ENCODE assay signal across 10 cellular contexts in genomic region chr7:76333388-76334101, GRCh38. TPM values are rescaled to one million over a fixed set of nuclear protein-coding genes. Genes with fewer than 3 reads are reported as not detected.
A peak's percentile ranks its signal among the peaks of the same experiment; 100 is the strongest.
DNase-seq lines count a peak whose midpoint lies in the region; ATAC-seq, FAIRE-seq and TF ChIP-seq lines count a peak whose summit lies in the region.
"Had no signal": no experiment of that assay in that cellular context is flagged by ENCODE, and none has a peak within 500 bp of the region (broad histone marks: within the 10 kb centered on the region; RNA-seq: fewer than 3 reads in every experiment).

No MANE protein-coding gene starts in this region.

- in situ Hi-C loops in G401 (cut with HindIII; ENCODE audit: low sequenced_read_pairs): no loop called here

- TF ChIP-seq EP300 in sigmoid colon (IDR thresholded peaks at IDR 0.05): no peak

- H3K9me1 ChIP-seq in keratinocyte (ENCODE audit: control insufficient read depth, extremely low read depth, insufficient read depth, low read length): peaks cover 10% of the 10 kb centered on the region

- peak; percentile 48 for DNase-seq in G401 (ENCODE audit: low spot score)
- peak; percentile 42 for DNase-seq in astrocyte of the hippocampus (ENCODE audit: low read depth, low spot score)
- DNase-seq in keratinocyte (ENCODE audit: low read depth, low spot score): no peak
- peak; percentile 77 for DNase-seq in sigmoid colon
- DNase-seq in GM03348 (ENCODE audit: low spot score): no peak
- DNase-seq in activated CD4-positive, alpha-beta T cell treated with anti-CD3 and anti-CD28 coated beads for 4 hours: no peak
- DNase-seq in hepatocyte (ENCODE audit: low spot score): no peak
- DNase-seq: activated naive CD4-positive, alpha-beta T cell treated with anti-CD3 and anti-CD28 coated beads, Interleukin-2, amount 10 ng/mL, durations not matched to agents 7 days and 5 days had no signal

- H3K9me3 ChIP-seq in keratinocyte (ENCODE audit: control insufficient read depth, low read depth, low read length) (no peaks in the 10 kb centered on the region), sigmoid colon (no peaks in the 10 kb centered on the region), hepatocyte (ENCODE audit: low read depth) (no peaks in the 10 kb centered on the region)

- H3K36me3 ChIP-seq in keratinocyte (ENCODE audit: control insufficient read depth in 2 of 2, extremely low read depth in 1 of 2, insufficient read depth in 2 of 2, low read length in 2 of 2) (peaks cover 35 to 57% of the 10 kb centered on the region in 2 experiments), sigmoid colon (peaks cover 0 to 24% (median 11%) of the 10 kb centered on the region in 4 donors), hepatocyte (replicated peaks; ENCODE audit: insufficient read depth, low read depth) (no peaks in the 10 kb centered on the region)

- no peak for TF ChIP-seq POLR2A in sigmoid colon (IDR thresholded peaks at IDR 0.05)

- ATAC-seq in GM19397 (IDR thresholded peaks at IDR 0.05; ENCODE audit: unreplicated experiment): no peak
- ATAC-seq: Panc1 had no signal

- 82 to 86% methylated on average over 14 of the region's 14 CpGs for WGBS in sigmoid colon, 2 donors
- WGBS in hepatocyte (ENCODE audit: low lambda C conversion rate, missing lambda C conversion rate): 94% methylated on average over 14 of the region's 14 CpGs

- H3K4me3 ChIP-seq in keratinocyte (ENCODE audit: control insufficient read depth in 2 of 3, extremely low read depth in 1 of 3, insufficient read depth in 2 of 3, low read depth in 1 of 3, low read length in 3 of 3) (no peak overlapping the region), sigmoid colon (no peak overlapping the region), hepatocyte (no peak overlapping the region)

- no peak for TF ChIP-seq CTCF in keratinocyte (optimal IDR thresholded peaks at IDR 0.05 in 1 of 3, IDR thresholded peaks at IDR 0.05 in 1 of 3, conservative IDR thresholded peaks at IDR 0.05 in 1 of 3; ENCODE audit: extremely low read depth in 1 of 3, insufficient read depth in 2 of 3, low read length in 3 of 3)
- TF ChIP-seq CTCF in sigmoid colon (IDR thresholded peaks at IDR 0.05): no peak
- no peak for TF ChIP-seq CTCF in hepatocyte (IDR thresholded peaks at IDR 0.05; ENCODE audit: poor library complexity)

- H3K4me2 ChIP-seq in keratinocyte (ENCODE audit: control insufficient read depth, extremely low read depth, insufficient read depth, low read depth, low read length) (peak overlapping the region; percentile 51), hepatocyte (no peak overlapping the region)

- FAIRE-seq in keratinocyte (lab: Jason Lieb, UNC): no peak

- peak overlapping the region; percentile 45 for H3K27ac ChIP-seq in keratinocyte (ENCODE audit: control insufficient read depth, insufficient read depth, low read length)
- H3K27ac ChIP-seq in sigmoid colon: peak overlapping the region; percentile 35 to 72 (median 56)
- no peak overlapping the region for H3K27ac ChIP-seq in hepatocyte

- peaks cover 97% of the 10 kb centered on the region for H3K79me2 ChIP-seq in keratinocyte (ENCODE audit: control insufficient read depth, insufficient read depth, low read length)
- H3K79me2 ChIP-seq in hepatocyte: peaks cover 99% of the 10 kb centered on the region

- peaks cover 72% of the 10 kb centered on the region for H4K20me1 ChIP-seq in keratinocyte (ENCODE audit: control insufficient read depth, extremely low read depth, insufficient read depth, low read length)
- peaks cover 92% of the 10 kb centered on the region for H4K20me1 ChIP-seq in hepatocyte (ENCODE audit: insufficient read depth, poor library complexity, severe bottlenecking)

- H3K9ac ChIP-seq in keratinocyte (ENCODE audit: control insufficient read depth, extremely low read depth, insufficient read depth, low read length): peak overlapping the region; percentile 47

- H3K4me1 ChIP-seq in keratinocyte (ENCODE audit: control insufficient read depth, extremely low read depth, insufficient read depth, low read length): peaks cover 27% of the 10 kb centered on the region
- peaks cover 0 to 68% (median 48%) of the 10 kb centered on the region in 4 donors for H3K4me1 ChIP-seq in sigmoid colon
- H3K4me1 ChIP-seq in hepatocyte (ENCODE audit: insufficient read depth): no peaks in the 10 kb centered on the region

- H3K27me3 ChIP-seq in keratinocyte (ENCODE audit: control insufficient read depth, extremely low read depth, insufficient read depth, low read length) (no peaks in the 10 kb centered on the region), sigmoid colon (no peaks in the 10 kb centered on the region), hepatocyte (no peaks in the 10 kb centered on the region)

- H2AFZ ChIP-seq in keratinocyte (ENCODE audit: control insufficient read depth, low read length): no peak overlapping the region
- H2AFZ ChIP-seq in hepatocyte: no peak overlapping the region

- intact Hi-C loops in sigmoid colon (cut with DNase I): no loop called here

- no peaks in the 10 kb centered on the region for H3K9me2 ChIP-seq in hepatocyte (replicated peaks; ENCODE audit: insufficient read depth)

- dilution Hi-C loops in keratinocyte (cut with MboI; ENCODE audit: extremely low pct_ligation_motif_present, low sequenced_read_pairs): no loop called here

RNA-seq across cellular contexts. Expression of gene YWHAG, which starts 25.2 kb away (rescaled TPM):
- total RNA-seq in G401 (2014; rRNA removed; shearing (Covaris generic)): 88.9 and 113 TPM in 2 replicates
- 88.1 to 130 TPM (median 116 TPM) in 3 replicates for polyA plus RNA-seq in keratinocyte
- polyA plus RNA-seq in keratinocyte (2011; ENCODE audit: low read depth): 55.4 TPM
- polyA plus RNA-seq in keratinocyte (2011; cell fraction: cytosol; rRNA removed): 122 and 131 TPM in 2 replicates
- polyA plus RNA-seq in keratinocyte (2011; cell fraction: nucleus; rRNA removed): 139 and 153 TPM in 2 replicates
- 142 and 228 TPM in 2 replicates for polyA plus RNA-seq in keratinocyte (2012; ENCODE audit: low replicate concordance)
- polyA minus RNA-seq in keratinocyte: 96.6 to 165 TPM (median 132 TPM) in 3 replicates
- polyA minus RNA-seq in keratinocyte (2011; cell fraction: cytosol; rRNA and poly(A)+ RNA removed): 173 TPM
- 96.8 and 151 TPM in 2 replicates for polyA minus RNA-seq in keratinocyte (2011; cell fraction: nucleus; rRNA and poly(A)+ RNA removed)
- total RNA-seq in sigmoid colon: 10 to 100 TPM; 42.5 to 59.0 (median 52.3) TPM
- 10 to 100 TPM; 45.6 to 64.0 (median 62.4) TPM for polyA plus RNA-seq in sigmoid colon
- 106 and 117 TPM in 2 replicates for total RNA-seq in hepatocyte
- 12.6 and 17.2 TPM in 2 replicates for polyA plus RNA-seq in hepatocyte

RNA-seq across cellular contexts. Expression of gene HSPB1, which starts 31.1 kb away (rescaled TPM):
- total RNA-seq in G401 (2014; rRNA removed; shearing (Covaris generic)): 129 and 145 TPM in 2 replicates
- polyA plus RNA-seq in keratinocyte (460 to 1,644 TPM (median 478 TPM) in 3 replicates), sigmoid colon (100 to 1,000 TPM; 202 to 340 (median 208) TPM), hepatocyte (1,525 and 1,553 TPM in 2 replicates)
- polyA plus RNA-seq in keratinocyte (2011; ENCODE audit: low read depth): 1,835 TPM
- 1,014 and 2,934 TPM in 2 replicates for polyA plus RNA-seq in keratinocyte (2011; cell fraction: cytosol; rRNA removed)
- polyA plus RNA-seq in keratinocyte (2011; cell fraction: nucleus; rRNA removed): 815 and 1,237 TPM in 2 replicates
- polyA plus RNA-seq in keratinocyte (2012; ENCODE audit: low replicate concordance): 1,130 and 7,717 TPM in 2 replicates
- polyA minus RNA-seq in keratinocyte: 147 to 577 TPM (median 569 TPM) in 3 replicates
- 2,222 TPM for polyA minus RNA-seq in keratinocyte (2011; cell fraction: cytosol; rRNA and poly(A)+ RNA removed)
- 585 and 748 TPM in 2 replicates for polyA minus RNA-seq in keratinocyte (2011; cell fraction: nucleus; rRNA and poly(A)+ RNA removed)
- total RNA-seq in sigmoid colon (1,000 to 10,000 TPM in 3 of 4 donors, 100 to 1,000 TPM in 1; 929 to 2,528 (median 1,357) TPM), hepatocyte (186 and 205 TPM in 2 replicates)

Comparison
In these comparisons a context has a peak if more than half of its experiments do, and no peak if none do; other contexts are left out.
1. DNase-seq: peak in G401 (single experiment), astrocyte of the hippocampus (single experiment) and sigmoid colon (single experiment); none in keratinocyte (single experiment), GM03348 (single experiment), activated CD4-positive, alpha-beta T cell treated with anti-CD3 and anti-CD28 coated beads for 4 hours (0 of 2) and hepatocyte (single experiment).